8 cellular contexts compared by ENCODE assay signal in genomic region chr6:41546475-41546865, GRCh38. TPM values are rescaled to one million over a fixed set of nuclear protein-coding genes. Genes with fewer than 3 reads are reported as not detected.
DNase-seq lines count a peak whose midpoint lies in the region; ATAC-seq and TF ChIP-seq lines count a peak whose summit lies in the region.

No MANE protein-coding gene starts in this region.

- peak overlapping the region; percentile 73 for H3K4me3 ChIP-seq in OCI-LY1 (ENCODE audit: low read depth, low read length, poor library complexity, severe bottlenecking)
- no peak overlapping the region for H3K4me3 ChIP-seq in naive thymus-derived CD4-positive, alpha-beta T cell (ENCODE audit: low read length)

- H3K79me2 ChIP-seq in OCI-LY1 (ENCODE audit: insufficient read depth, low read length): no peaks in the 10 kb centered on the region

- peaks cover 37% of the 10 kb centered on the region for H3K4me1 Mint-ChIP-seq in activated T-cell treated with anti-CD3 and anti-CD28 coated beads, Interleukin-2, amount 50 U/mL, for 24 hours (ENCODE audit: low read depth)
- H3K4me1 Mint-ChIP-seq in naive thymus-derived CD4-positive, alpha-beta T cell: peaks cover 6 to 44% (median 25%) of the 10 kb centered on the region in 7 donors

- DNase-seq in activated T-cell treated with anti-CD3 and anti-CD28 coated beads for 24 hours (ENCODE audit: low read depth): peak; percentile 38
- DNase-seq in activated T-cell treated with anti-CD3 and anti-CD28 coated beads, Interleukin-2, amount 50 U/mL, for 24 hours: no peak
- DNase-seq in effector CD4-positive, alpha-beta T cell: peak; percentile 27
- DNase-seq in naive thymus-derived CD4-positive, alpha-beta T cell: peak in 3 of 9 donors; percentile 33 to 69 (median 45)
- no peak for DNase-seq in GM13976 (ENCODE audit: low spot score)
- DNase-seq in SHP77 treated with DMSO at 0.1 percent for 48 hours (lab: John Stamatoyannopoulos, UW): no peak

- H3K9me2 ChIP-seq in OCI-LY1 (ENCODE audit: low read depth, low read length): no peaks in the 10 kb centered on the region

- H3K27me3 Mint-ChIP-seq in activated T-cell treated with anti-CD3 and anti-CD28 coated beads, Interleukin-2, amount 50 U/mL, for 24 hours: peaks cover 18% of the 10 kb centered on the region
- peaks cover 11 to 71% (median 16%) of the 10 kb centered on the region in 5 donors for H3K27me3 Mint-ChIP-seq in naive thymus-derived CD4-positive, alpha-beta T cell

- H2AFZ ChIP-seq in OCI-LY1 (ENCODE audit: low read length): no peak overlapping the region

- peaks cover 19% of the 10 kb centered on the region for H3K36me3 Mint-ChIP-seq in activated T-cell treated with anti-CD3 and anti-CD28 coated beads, Interleukin-2, amount 50 U/mL, for 24 hours (ENCODE audit: low read depth)
- H3K36me3 Mint-ChIP-seq in naive thymus-derived CD4-positive, alpha-beta T cell: peaks cover 0 to 4% (median 0%) of the 10 kb centered on the region in 5 donors

- no peaks in the 10 kb centered on the region for H3K9me3 ChIP-seq in OCI-LY1 (ENCODE audit: low read length)
- no peaks in the 10 kb centered on the region for H3K9me3 ChIP-seq in naive thymus-derived CD4-positive, alpha-beta T cell (ENCODE audit: control insufficient read depth in 2 of 3, low read length in 3 of 3)

- peak overlapping the region; percentile 97 for H3K4me2 ChIP-seq in OCI-LY1 (ENCODE audit: low read length)

- peak overlapping the region; percentile 62; the same call in 1 of the 2 replicates for H3K9ac ChIP-seq in OCI-LY1 (ENCODE audit: low read length)

- CTCF ChIA-PET in naive thymus-derived CD4-positive, alpha-beta T cell (lab: Charles Lee): no interaction called here

- in situ Hi-C loops in GM13976 (cut with MboI; ENCODE audit: low sequenced_read_pairs, unreplicated experiment): no loop called here

- H3K27me3 ChIP-seq in OCI-LY1 (ENCODE audit: insufficient read depth, low read length): no peaks in the 10 kb centered on the region; the same call in 1 of the 2 replicates
- H3K27me3 ChIP-seq in naive thymus-derived CD4-positive, alpha-beta T cell (ENCODE audit: control insufficient read depth in 2 of 2, insufficient read depth in 2 of 2, low read length in 2 of 2): peaks cover 2 to 9% of the 10 kb centered on the region in 2 donors

- no peaks in the 10 kb centered on the region for H4K20me1 ChIP-seq in OCI-LY1 (ENCODE audit: insufficient read depth, low read length)

- H3K36me3 ChIP-seq in OCI-LY1 (ENCODE audit: insufficient read depth, low read length): no peaks in the 10 kb centered on the region; the same call in 1 of the 2 replicates
- no peaks in the 10 kb centered on the region for H3K36me3 ChIP-seq in naive thymus-derived CD4-positive, alpha-beta T cell (ENCODE audit: control insufficient read depth in 2 of 3, insufficient read depth in 3 of 3, low read length in 3 of 3)

- ATAC-seq in HG02759 (IDR thresholded peaks at IDR 0.05; ENCODE audit: unreplicated experiment): peak; percentile 43
- ATAC-seq in naive thymus-derived CD4-positive, alpha-beta T cell: peak; percentile 72

- peaks cover 26% of the 10 kb centered on the region for H3K4me1 ChIP-seq in OCI-LY1 (ENCODE audit: insufficient read depth, low read length, severe bottlenecking)
- H3K4me1 ChIP-seq in naive thymus-derived CD4-positive, alpha-beta T cell (ENCODE audit: control insufficient read depth in 2 of 2, insufficient read depth in 2 of 2, low read length in 2 of 2): peaks cover 20 to 28% of the 10 kb centered on the region in 2 donors

- intact Hi-C loops in naive thymus-derived CD4-positive, alpha-beta T cell (cut with micrococcal nuclease): loop anchor here (1.0 to 5.0 kb wide), 12 partner anchors 14 to 1881 kb away; partner anchors contain the start of genes NFYA (in 2 of the 2), OARD1 (in 2 of the 2), TREML2 (in 2 of the 2) and ABCC10 (in 1 of the 2)

- no peak overlapping the region for H3K4me3 Mint-ChIP-seq in activated T-cell treated with anti-CD3 and anti-CD28 coated beads, Interleukin-2, amount 50 U/mL, for 24 hours
- H3K4me3 Mint-ChIP-seq in naive thymus-derived CD4-positive, alpha-beta T cell: peak overlapping the region in 3 of 10 donors; percentile 78 to 95 (median 86)

- POLR2A ChIA-PET in naive thymus-derived CD4-positive, alpha-beta T cell (lab: Charles Lee): interaction anchor here (1.4 kb wide), 1 partner anchor 13 kb away, joined by 3 read pairs; no protein-coding TSS in a partner anchor

- no peak overlapping the region for H3K27ac Mint-ChIP-seq in activated T-cell treated with anti-CD3 and anti-CD28 coated beads, Interleukin-2, amount 50 U/mL, for 24 hours
- H3K27ac Mint-ChIP-seq in naive thymus-derived CD4-positive, alpha-beta T cell: peak overlapping the region in 1 of 9 donors; percentile 34

- no peak overlapping the region for H3K27ac ChIP-seq in OCI-LY1 (ENCODE audit: low read depth, low read length, poor library complexity, severe bottlenecking)
- no peak overlapping the region for H3K27ac ChIP-seq in naive thymus-derived CD4-positive, alpha-beta T cell (ENCODE audit: low read depth, low read length)

- no peaks in the 10 kb centered on the region for H3K9me3 Mint-ChIP-seq in activated T-cell treated with anti-CD3 and anti-CD28 coated beads, Interleukin-2, amount 50 U/mL, for 24 hours
- no peaks in the 10 kb centered on the region for H3K9me3 Mint-ChIP-seq in naive thymus-derived CD4-positive, alpha-beta T cell

- no peaks in the 10 kb centered on the region for H3F3A ChIP-seq in OCI-LY1 (ENCODE audit: insufficient read depth, low read length)

- TF ChIP-seq CTCF in OCI-LY1 (IDR thresholded peaks at IDR 0.05; ENCODE audit: low read length) (no peak), GM13976 (IDR thresholded peaks at IDR 0.05; ENCODE audit: borderline replicate concordance, control extremely low read depth, extremely low read depth, insufficient read depth, missing control alignments) (no peak)

RNA-seq across cellular contexts. Expression of gene FOXP4, which starts 0.3 kb away (rescaled TPM):
- total RNA-seq in naive thymus-derived CD4-positive, alpha-beta T cell: 1 to 10 TPM; 3.1 to 7.6 (median 4.9) TPM
- under 1 TPM; 0.07 to 0.21 TPM for polyA plus RNA-seq in naive thymus-derived CD4-positive, alpha-beta T cell

Comparison
In these comparisons a context has a peak if more than half of its experiments do, and no peak if none do; other contexts are left out.
1. DNase-seq: peak in activated T-cell treated with anti-CD3 and anti-CD28 coated beads for 24 hours (single experiment) and effector CD4-positive, alpha-beta T cell (single experiment); none in activated T-cell treated with anti-CD3 and anti-CD28 coated beads, Interleukin-2, amount 50 U/mL, for 24 hours (single experiment), GM13976 (single experiment) and SHP77 treated with DMSO at 0.1 percent for 48 hours (single experiment).